Comparison of ENCODE assay signal across 8 cellular contexts in genomic region chr15:30991301-30992072, GRCh38. TPM values are rescaled to one million over a fixed set of nuclear protein-coding genes. Genes with fewer than 3 reads are reported as not detected.
DNase-seq lines count a peak whose midpoint lies in the region; TF ChIP-seq lines count a peak whose summit lies in the region.

Gene MTMR10, minus strand, starts transcription at chr15:30991628. Its CDS starts 122 bp downstream, at chr15:30991506.

- TF ChIP-seq POLR2A in sigmoid colon (IDR thresholded peaks at IDR 0.05), result peak; percentile 17 to 60

- H3K27me3 ChIP-seq in H7 (ENCODE audit: control insufficient read depth, insufficient read depth, low read length) (no peaks in the 10 kb centered on the region), sigmoid colon (no peaks in the 10 kb centered on the region)

- in situ Hi-C loops in astrocyte of the spinal cord (cut with HindIII; ENCODE audit: low sequenced_read_pairs), result no loop called here

- H3K27ac ChIP-seq in sigmoid colon, result peak within 1 kb of the TSS; percentile 92 to 96 (median 94)

- intact Hi-C loops in sigmoid colon (cut with DNase I), result loop anchor here (2.0 to 5.0 kb wide), 6 partner anchors 76 to 496 kb away; partner anchors contain the start of genes FAN1 and KLF13

- TF ChIP-seq CTCF in GM10266 (IDR thresholded peaks at IDR 0.05; ENCODE audit: control insufficient read depth, insufficient read depth, low read depth, missing control alignments) (no peak), astrocyte of the spinal cord (IDR thresholded peaks at IDR 0.05; ENCODE audit: low read depth, low read length) (no peak), sigmoid colon (IDR thresholded peaks at IDR 0.05) (no peak)

- no peaks in the 10 kb centered on the region for H3K9me3 ChIP-seq in sigmoid colon

- H3K4me1 ChIP-seq in sigmoid colon, result peaks cover 0 to 40% (median 30%) of the 10 kb centered on the region in 4 donors

- DNase-seq in GM10266 (ENCODE audit: extremely low spot score) (peak; percentile 94), H7 (peak; percentile 96), M059J (ENCODE audit: low read depth) (peak; percentile 73), T-helper 9 cell (peak; percentile 59), astrocyte of the spinal cord (ENCODE audit: low read depth, low spot score) (peak; percentile 69), hypothalamus (lab: John Stamatoyannopoulos, UW) (peak in 46 of 51 donors; percentile 32 to 89 (median 70)), sigmoid colon (peak; percentile 79), amniotic stem cell (lab: John Stamatoyannopoulos, UW) (no peak)

- TF ChIP-seq EP300 in sigmoid colon (IDR thresholded peaks at IDR 0.05), result no peak

- 1% methylated on average over 100 of the region's 100 CpGs for WGBS in sigmoid colon, 2 donors

- H3K36me3 ChIP-seq in H7 (replicated peaks; ENCODE audit: control insufficient read depth, insufficient read depth, low read length), result no peaks in the 10 kb centered on the region
- H3K36me3 ChIP-seq in sigmoid colon, result peaks cover 0 to 10% (median 0%) of the 10 kb centered on the region in 4 donors

- H3K4me3 ChIP-seq in H7 (ENCODE audit: insufficient read depth, low read depth, low read length) (peak within 1 kb of the TSS; percentile 91), astrocyte of the spinal cord (ENCODE audit: low read depth, low read length) (peak within 1 kb of the TSS; percentile 91), sigmoid colon (peak within 1 kb of the TSS; percentile 78 to 97 (median 93))

RNA-seq across cellular contexts. Expression of gene MTMR10, which starts in this region (rescaled TPM):
- total RNA-seq in H7 (2014; rRNA removed; shearing (Covaris generic)), result 10.5 and 11.0 TPM in 2 replicates
- 12.3 and 13.6 TPM in 2 replicates for total RNA-seq in M059J (2014; rRNA removed; shearing (Covaris generic))
- 10 to 100 TPM; 24.3 to 31.0 (median 27.9) TPM for total RNA-seq in sigmoid colon
- 10 to 100 TPM; 11.4 to 12.7 (median 11.7) TPM for polyA plus RNA-seq in sigmoid colon
